ENCODE assay signal across 9 cellular contexts in genomic region chr2:236180831-236181453, GRCh38. TPM values are rescaled to one million over a fixed set of nuclear protein-coding genes. Genes with fewer than 3 reads are reported as not detected.
DNase-seq lines count a peak whose midpoint lies in the region; ATAC-seq and TF ChIP-seq lines count a peak whose summit lies in the region.
"Had no signal": no experiment of that assay in that cellular context is flagged by ENCODE, and none has a peak within 500 bp of the region (broad histone marks: within the 10 kb centered on the region; RNA-seq: fewer than 3 reads in every experiment).

No MANE protein-coding gene starts in this region.

- no peak overlapping the region for H2AFZ ChIP-seq in SU-DHL-6 (ENCODE audit: low read depth, low read length, severe bottlenecking)

- no peaks in the 10 kb centered on the region for H3K79me2 ChIP-seq in SU-DHL-6 (ENCODE audit: insufficient read depth, low read length)

- no peaks in the 10 kb centered on the region for H3K9me3 Mint-ChIP-seq in activated CD8-positive, alpha-beta memory T cell treated with anti-CD3 and anti-CD28 coated beads, Interleukin-2, amount 10 ng/mL, durations not matched to agents 7 days and 5 days (ENCODE audit: low read depth)
- peaks cover 2% of the 10 kb centered on the region for H3K9me3 Mint-ChIP-seq in neural crest cell
- H3K9me3 Mint-ChIP-seq: central memory CD8-positive, alpha-beta T cell had no signal

- H3K4me2 ChIP-seq in SU-DHL-6 (ENCODE audit: low read depth, low read length, poor library complexity, severe bottlenecking), result no peak overlapping the region

- no peak overlapping the region for H3K4me3 Mint-ChIP-seq in activated CD8-positive, alpha-beta memory T cell treated with anti-CD3 and anti-CD28 coated beads, Interleukin-2, amount 10 ng/mL, durations not matched to agents 7 days and 5 days
- peak overlapping the region; percentile 36 for H3K4me3 Mint-ChIP-seq in neural crest cell
- H3K4me3 Mint-ChIP-seq: central memory CD8-positive, alpha-beta T cell had no signal

- no peaks in the 10 kb centered on the region for H3K36me3 Mint-ChIP-seq in activated CD8-positive, alpha-beta memory T cell treated with anti-CD3 and anti-CD28 coated beads, Interleukin-2, amount 10 ng/mL, durations not matched to agents 7 days and 5 days
- no peaks in the 10 kb centered on the region for H3K36me3 Mint-ChIP-seq in neural crest cell (ENCODE audit: low read depth)

- H3K4me3 ChIP-seq in SU-DHL-6 (ENCODE audit: insufficient read depth, low read length, poor library complexity, severe bottlenecking) (no peak overlapping the region), epithelial cell of esophagus (ENCODE audit: low read length) (no peak overlapping the region)

- no peaks in the 10 kb centered on the region for H4K20me1 ChIP-seq in SU-DHL-6 (ENCODE audit: low read depth, low read length)

- TF ChIP-seq CTCF in SU-DHL-6 (IDR thresholded peaks at IDR 0.05; ENCODE audit: insufficient read depth, low read length, poor library complexity, severe bottlenecking) (peak; percentile 70), epithelial cell of esophagus (IDR thresholded peaks at IDR 0.05; ENCODE audit: insufficient read depth, low read depth, low read length, missing control alignments) (peak; percentile 75), neural crest cell (conservative IDR thresholded peaks at IDR 0.05) (peak; percentile 96)

- CTCF ChIA-PET in activated CD8-positive, alpha-beta memory T cell treated with anti-CD3 and anti-CD28 coated beads, Interleukin-2, amount 10 ng/mL, durations not matched to agents 7 days and 5 days (lab: Charles Lee), result interaction anchor here (0.6 to 7.9 kb wide), 9 partner anchors 10 to 435 kb away, joined by 3 to 41 read pairs (median 4); no protein-coding TSS in a partner anchor

- H3K36me3 ChIP-seq in SU-DHL-6 (ENCODE audit: low read length), result no peaks in the 10 kb centered on the region

- no peak overlapping the region for H3K9ac ChIP-seq in SU-DHL-6 (ENCODE audit: low read length)

- no peak for ATAC-seq in activated CD8-positive, alpha-beta memory T cell treated with anti-CD3 and anti-CD28 coated beads, Interleukin-2, amount 10 ng/mL, durations not matched to agents 7 days and 5 days
- no peak for ATAC-seq in HG03159 (IDR thresholded peaks at IDR 0.05; ENCODE audit: unreplicated experiment)

- no peaks in the 10 kb centered on the region for H3K9me3 ChIP-seq in SU-DHL-6 (ENCODE audit: insufficient read depth, low read length)

- no peaks in the 10 kb centered on the region for H3K9me2 ChIP-seq in SU-DHL-6 (replicated peaks; ENCODE audit: insufficient read depth, low read length)

- peaks cover 46% of the 10 kb centered on the region for H3K27me3 Mint-ChIP-seq in activated CD8-positive, alpha-beta memory T cell treated with anti-CD3 and anti-CD28 coated beads, Interleukin-2, amount 10 ng/mL, durations not matched to agents 7 days and 5 days
- H3K27me3 Mint-ChIP-seq in neural crest cell (ENCODE audit: low read depth), result peaks cover 42% of the 10 kb centered on the region

- no peak overlapping the region for H3K27ac ChIP-seq in SU-DHL-6 (ENCODE audit: low read depth, low read length)

- H3K4me1 Mint-ChIP-seq in activated CD8-positive, alpha-beta memory T cell treated with anti-CD3 and anti-CD28 coated beads, Interleukin-2, amount 10 ng/mL, durations not matched to agents 7 days and 5 days, result no peaks in the 10 kb centered on the region
- H3K4me1 Mint-ChIP-seq in neural crest cell, result peaks cover 30% of the 10 kb centered on the region

- DNase-seq in activated CD8-positive, alpha-beta memory T cell treated with anti-CD3 and anti-CD28 coated beads, Interleukin-2, amount 10 ng/mL, durations not matched to agents 7 days and 5 days, result peak; percentile 49
- no peak for DNase-seq in activated CD8-positive, alpha-beta memory T cell treated with anti-CD3 and anti-CD28 coated beads for 24 hours
- peak; percentile 35 for DNase-seq in NCI-H1105 (lab: John Stamatoyannopoulos, UW)
- DNase-seq in epithelial cell of esophagus (ENCODE audit: low read depth), result peak; percentile 65
- peak; percentile 80 for DNase-seq in neural crest cell (ENCODE audit: low read depth, low spot score)
- DNase-seq in activated gamma-delta T cell (lab: John Stamatoyannopoulos, UW), result no peak

- H3K27ac Mint-ChIP-seq in activated CD8-positive, alpha-beta memory T cell treated with anti-CD3 and anti-CD28 coated beads, Interleukin-2, amount 10 ng/mL, durations not matched to agents 7 days and 5 days, result no peak overlapping the region
- H3K27ac Mint-ChIP-seq in neural crest cell (ENCODE audit: unreplicated experiment), result no peak overlapping the region

- H3F3A ChIP-seq in SU-DHL-6 (ENCODE audit: insufficient read depth), result no peaks in the 10 kb centered on the region

- no peaks in the 10 kb centered on the region for H3K27me3 ChIP-seq in SU-DHL-6 (ENCODE audit: low read length)

RNA-seq across cellular contexts. Expression of gene GBX2, which starts 12.8 kb away (rescaled TPM):
- total RNA-seq in activated CD8-positive, alpha-beta memory T cell treated with anti-CD3 and anti-CD28 coated beads, Interleukin-2, amount 10 ng/mL, durations not matched to agents 7 days and 5 days, result not detected
- 21.3 and 21.9 TPM in 2 replicates for total RNA-seq in neural crest cell

Comparison
In these comparisons a context has a peak if more than half of its experiments do, and no peak if none do; other contexts are left out.
1. DNase-seq: peak in activated CD8-positive, alpha-beta memory T cell treated with anti-CD3 and anti-CD28 coated beads, Interleukin-2, amount 10 ng/mL, durations not matched to agents 7 days and 5 days (single experiment), NCI-H1105 (single experiment), epithelial cell of esophagus (single experiment) and neural crest cell (single experiment); none in activated CD8-positive, alpha-beta memory T cell treated with anti-CD3 and anti-CD28 coated beads for 24 hours (single experiment) and activated gamma-delta T cell (single experiment).
2. RNA of gene GBX2, which starts 12.8 kb away (total RNA-seq): 21.3 to 21.9 TPM in neural crest cell; not detected in activated CD8-positive, alpha-beta memory T cell treated with anti-CD3 and anti-CD28 coated beads, Interleukin-2, amount 10 ng/mL, durations not matched to agents 7 days and 5 days; every median in the first group is over 10 times any median in the second.
3. Peak in every context shown above with its lines, with median percentiles within 50 percentile points of each other: CTCF ChIP-seq.